28 cellular contexts compared by ENCODE assay signal in the genomic region with DNA sequence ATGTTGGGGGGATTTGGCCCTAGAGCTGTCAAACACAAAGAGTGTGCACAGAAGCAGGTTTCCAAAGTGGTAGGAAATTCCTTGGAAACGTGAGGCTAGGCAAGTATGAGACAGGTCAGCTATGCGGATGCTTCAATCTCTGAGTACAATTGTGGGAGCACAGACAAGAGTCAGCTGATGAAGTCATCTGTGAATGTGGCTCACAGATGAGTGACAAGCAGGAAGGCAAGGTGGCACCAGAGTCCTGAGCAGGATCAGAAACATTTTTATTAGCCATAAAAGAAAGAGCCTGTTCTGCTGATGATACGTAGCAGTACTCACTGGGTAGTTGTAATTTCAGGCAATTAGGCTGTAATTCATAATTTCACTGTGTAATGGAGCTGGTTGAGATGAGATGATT.
DNase-seq lines count a peak whose midpoint lies in the region; ATAC-seq and TF ChIP-seq lines count a peak whose summit lies in the region.
"Had no signal": no experiment of that assay in that cellular context is flagged by ENCODE, and none has a peak within 500 bp of the region (broad histone marks: within the 10 kb centered on the region; RNA-seq: fewer than 3 reads in every experiment).

No MANE protein-coding gene starts in this region.

- H3K9me3 Mint-ChIP-seq in stimulated activated memory B cell treated with anti-CD40 and anti-IgM and Interleukin-4, amounts not matched to agents 10 μg/mL and 1 μg/mL and 100 μg/mL, for 72 hours, result no peaks in the 10 kb centered on the region
- H3K9me3 Mint-ChIP-seq: CD4-positive, alpha-beta memory T cell; IgD-negative memory B cell had no signal

- TF ChIP-seq EP300 in esophagus muscularis mucosa (IDR thresholded peaks at IDR 0.05), result no peak

- no peak overlapping the region for H3K4me3 Mint-ChIP-seq in stimulated activated memory B cell treated with anti-CD40 and anti-IgM and Interleukin-4, amounts not matched to agents 10 μg/mL and 1 μg/mL and 100 μg/mL, for 72 hours
- H3K4me3 Mint-ChIP-seq: CD4-positive, alpha-beta memory T cell; IgD-negative memory B cell had no signal

- peak overlapping the region; percentile 7 for H3K4me2 ChIP-seq in parathyroid adenoma (ENCODE audit: low read length)

- DNase-seq in HEK293T (ENCODE audit: extremely low spot score) (no peak), epithelial cell of prostate (ENCODE audit: low read depth, low spot score) (no peak), esophagus muscularis mucosa (ENCODE audit: extremely low spot score) (no peak), posterior cingulate gyrus (no peak)
- DNase-seq: AML-193; C1 segment of cervical spinal cord; CD4-positive, alpha-beta memory T cell; COR-L47; DMS79; EL; GDM1; GOT3; NCI-H1092 treated with DMSO at 0.1 percent for 48 hours; NCI-H1436 treated with DMSO at 0.1 percent for 48 hours; NCI-H187 treated with DMSO at 0.1 percent for 48 hours; NCI-H2171 treated with DMSO at 0.1 percent for 48 hours; NCI-H345; NCI-H524; NCI-H774; Right ventricle myocardium superior; RPMI8226 had no signal

- H3K27ac ChIP-seq in epithelial cell of prostate, result peak overlapping the region; percentile 20
- peak overlapping the region; percentile 98 for H3K27ac ChIP-seq in parathyroid adenoma
- H3K27ac ChIP-seq in esophagus muscularis mucosa (replicated peaks in 1 of 4), result no peak overlapping the region
- H3K27ac ChIP-seq: HL-60, SJSA1 had no signal

- intact Hi-C loops in esophagus muscularis mucosa (cut with DNase I) (no loop called here), posterior cingulate gyrus (cut with DNase I) (no loop called here)

- H3K79me2 ChIP-seq in parathyroid adenoma, result peaks cover 68% of the 10 kb centered on the region

- TF ChIP-seq CTCF in parathyroid adenoma (IDR thresholded peaks at IDR 0.05), result no peak
- no peak for TF ChIP-seq CTCF in esophagus muscularis mucosa (IDR thresholded peaks at IDR 0.05)

- ATAC-seq in stimulated activated memory B cell treated with anti-CD40 and anti-IgM and Interleukin-4, amounts not matched to agents 10 μg/mL and 1 μg/mL and 100 μg/mL, for 72 hours, result no peak

- no peaks in the 10 kb centered on the region for H3K9me3 ChIP-seq in parathyroid adenoma (ENCODE audit: control insufficient read depth, low read length)
- no peaks in the 10 kb centered on the region for H3K9me3 ChIP-seq in esophagus muscularis mucosa
- H3K9me3 ChIP-seq: HAP-1 had no signal

- H3K27ac Mint-ChIP-seq in stimulated activated memory B cell treated with anti-CD40 and anti-IgM and Interleukin-4, amounts not matched to agents 10 μg/mL and 1 μg/mL and 100 μg/mL, for 72 hours, result no peak overlapping the region
- H3K27ac Mint-ChIP-seq: IgD-negative memory B cell had no signal

- H3K27me3 ChIP-seq in parathyroid adenoma (ENCODE audit: control insufficient read depth, insufficient read depth, low read length), result no peaks in the 10 kb centered on the region
- no peaks in the 10 kb centered on the region for H3K27me3 ChIP-seq in esophagus muscularis mucosa
- H3K27me3 ChIP-seq: SJSA1 had no signal

- H3K4me3 ChIP-seq in parathyroid adenoma (ENCODE audit: low read depth, low read length) (no peak overlapping the region), esophagus muscularis mucosa (no peak overlapping the region)
- H3K4me3 ChIP-seq: HAP-1, SJSA1 had no signal

- no peaks in the 10 kb centered on the region for H3K36me3 Mint-ChIP-seq in stimulated activated memory B cell treated with anti-CD40 and anti-IgM and Interleukin-4, amounts not matched to agents 10 μg/mL and 1 μg/mL and 100 μg/mL, for 72 hours
- H3K36me3 Mint-ChIP-seq: IgD-negative memory B cell had no signal

- H3K36me3 ChIP-seq in parathyroid adenoma (ENCODE audit: control insufficient read depth, insufficient read depth, low read length), result peaks cover 2% of the 10 kb centered on the region
- peaks cover 0 to 12% (median 2%) of the 10 kb centered on the region in 4 donors for H3K36me3 ChIP-seq in esophagus muscularis mucosa
- H3K36me3 ChIP-seq: HAP-1, SJSA1 had no signal

- no peak for TF ChIP-seq POLR2A in esophagus muscularis mucosa (IDR thresholded peaks at IDR 0.05; ENCODE audit: low read depth)

- H3K4me1 ChIP-seq in parathyroid adenoma, result peaks cover 86% of the 10 kb centered on the region
- H3K4me1 ChIP-seq in esophagus muscularis mucosa, result peaks cover 17 to 34% (median 27%) of the 10 kb centered on the region in 4 donors

- peaks cover 18% of the 10 kb centered on the region for H3K27me3 Mint-ChIP-seq in stimulated activated memory B cell treated with anti-CD40 and anti-IgM and Interleukin-4, amounts not matched to agents 10 μg/mL and 1 μg/mL and 100 μg/mL, for 72 hours
- H3K27me3 Mint-ChIP-seq: CD4-positive, alpha-beta memory T cell had no signal

- no peak overlapping the region for H2AFZ ChIP-seq in parathyroid adenoma

- WGBS in esophagus muscularis mucosa, result 86% methylated on average over 3 of the region's 3 CpGs

- POLR2A ChIA-PET in HEK293T (lab: Yijun Ruan, JAX), result interaction anchor here (0.6 kb wide), 1 partner anchor 109 kb away, joined by 3 read pairs; no protein-coding TSS in a partner anchor

- CTCF ChIA-PET in HEK293T (lab: Yijun Ruan, JAX), result interaction anchor here (0.7 kb wide), 1 partner anchor 12 kb away, joined by 3 read pairs; no protein-coding TSS in a partner anchor

- no peaks in the 10 kb centered on the region for H3K4me1 Mint-ChIP-seq in stimulated activated memory B cell treated with anti-CD40 and anti-IgM and Interleukin-4, amounts not matched to agents 10 μg/mL and 1 μg/mL and 100 μg/mL, for 72 hours
- H3K4me1 Mint-ChIP-seq: IgD-negative memory B cell had no signal

- no peak overlapping the region for H3K9ac ChIP-seq in parathyroid adenoma

TF ChIP-seq in HEK293T, 16 proteins besides CTCF, POLR2A, EP300 and RAD21:
- TF ChIP-seq, protein P1, sequence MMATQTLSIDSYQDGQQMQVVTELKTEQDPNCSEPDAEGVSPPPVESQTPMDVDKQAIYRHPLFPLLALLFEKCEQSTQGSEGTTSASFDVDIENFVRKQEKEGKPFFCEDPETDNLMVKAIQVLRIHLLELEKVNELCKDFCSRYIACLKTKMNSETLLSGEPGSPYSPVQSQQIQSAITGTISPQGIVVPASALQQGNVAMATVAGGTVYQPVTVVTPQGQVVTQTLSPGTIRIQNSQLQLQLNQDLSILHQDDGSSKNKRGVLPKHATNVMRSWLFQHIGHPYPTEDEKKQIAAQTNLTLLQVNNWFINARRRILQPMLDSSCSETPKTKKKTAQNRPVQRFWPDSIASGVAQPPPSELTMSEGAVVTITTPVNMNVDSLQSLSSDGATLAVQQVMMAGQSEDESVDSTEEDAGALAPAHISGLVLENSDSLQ (IDR thresholded peaks at IDR 0.05), result peak; percentile 19; the same call in 1 of the 2 replicates
- TF ChIP-seq TARDBP (IDR thresholded peaks at IDR 0.05), result no peak
- TF ChIP-seq ELF4 (IDR thresholded peaks at IDR 0.05), result no peak
TF ChIP-seq in HEK293T: peak in this region for 1.

TF ChIP-seq in PFSK-1, 5 proteins besides CTCF, POLR2A, EP300 and RAD21:
- TF ChIP-seq TAF1 (IDR thresholded peaks at IDR 0.05; ENCODE audit: borderline replicate concordance, insufficient read depth, low read length) (no peak), POLR2AphosphoS5 (IDR thresholded peaks at IDR 0.05; ENCODE audit: low read depth, low read length) (peak; percentile 51; the same call in 1 of the 2 replicates), FOXP2 (optimal IDR thresholded peaks at IDR 0.05; ENCODE audit: borderline replicate concordance, extremely low read depth, extremely low read length, insufficient read depth) (no peak), SIN3A (IDR thresholded peaks at IDR 0.05; ENCODE audit: borderline replicate concordance, insufficient read depth, low read length) (no peak)
- TF ChIP-seq, protein P2, sequence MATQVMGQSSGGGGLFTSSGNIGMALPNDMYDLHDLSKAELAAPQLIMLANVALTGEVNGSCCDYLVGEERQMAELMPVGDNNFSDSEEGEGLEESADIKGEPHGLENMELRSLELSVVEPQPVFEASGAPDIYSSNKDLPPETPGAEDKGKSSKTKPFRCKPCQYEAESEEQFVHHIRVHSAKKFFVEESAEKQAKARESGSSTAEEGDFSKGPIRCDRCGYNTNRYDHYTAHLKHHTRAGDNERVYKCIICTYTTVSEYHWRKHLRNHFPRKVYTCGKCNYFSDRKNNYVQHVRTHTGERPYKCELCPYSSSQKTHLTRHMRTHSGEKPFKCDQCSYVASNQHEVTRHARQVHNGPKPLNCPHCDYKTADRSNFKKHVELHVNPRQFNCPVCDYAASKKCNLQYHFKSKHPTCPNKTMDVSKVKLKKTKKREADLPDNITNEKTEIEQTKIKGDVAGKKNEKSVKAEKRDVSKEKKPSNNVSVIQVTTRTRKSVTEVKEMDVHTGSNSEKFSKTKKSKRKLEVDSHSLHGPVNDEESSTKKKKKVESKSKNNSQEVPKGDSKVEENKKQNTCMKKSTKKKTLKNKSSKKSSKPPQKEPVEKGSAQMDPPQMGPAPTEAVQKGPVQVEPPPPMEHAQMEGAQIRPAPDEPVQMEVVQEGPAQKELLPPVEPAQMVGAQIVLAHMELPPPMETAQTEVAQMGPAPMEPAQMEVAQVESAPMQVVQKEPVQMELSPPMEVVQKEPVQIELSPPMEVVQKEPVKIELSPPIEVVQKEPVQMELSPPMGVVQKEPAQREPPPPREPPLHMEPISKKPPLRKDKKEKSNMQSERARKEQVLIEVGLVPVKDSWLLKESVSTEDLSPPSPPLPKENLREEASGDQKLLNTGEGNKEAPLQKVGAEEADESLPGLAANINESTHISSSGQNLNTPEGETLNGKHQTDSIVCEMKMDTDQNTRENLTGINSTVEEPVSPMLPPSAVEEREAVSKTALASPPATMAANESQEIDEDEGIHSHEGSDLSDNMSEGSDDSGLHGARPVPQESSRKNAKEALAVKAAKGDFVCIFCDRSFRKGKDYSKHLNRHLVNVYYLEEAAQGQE (IDR thresholded peaks at IDR 0.05; ENCODE audit: insufficient read depth in 1 of 2, low read depth in 2 of 2, low read length in 2 of 2), result no peak

Comparison
In these comparisons a context has a peak if more than half of its experiments do, and no peak if none do; other contexts are left out.
1. H3K27ac ChIP-seq: peak in epithelial cell of prostate (single experiment) and parathyroid adenoma (single experiment); none in esophagus muscularis mucosa (0 of 4).